8 cellular contexts compared by ENCODE assay signal in the genomic region with DNA sequence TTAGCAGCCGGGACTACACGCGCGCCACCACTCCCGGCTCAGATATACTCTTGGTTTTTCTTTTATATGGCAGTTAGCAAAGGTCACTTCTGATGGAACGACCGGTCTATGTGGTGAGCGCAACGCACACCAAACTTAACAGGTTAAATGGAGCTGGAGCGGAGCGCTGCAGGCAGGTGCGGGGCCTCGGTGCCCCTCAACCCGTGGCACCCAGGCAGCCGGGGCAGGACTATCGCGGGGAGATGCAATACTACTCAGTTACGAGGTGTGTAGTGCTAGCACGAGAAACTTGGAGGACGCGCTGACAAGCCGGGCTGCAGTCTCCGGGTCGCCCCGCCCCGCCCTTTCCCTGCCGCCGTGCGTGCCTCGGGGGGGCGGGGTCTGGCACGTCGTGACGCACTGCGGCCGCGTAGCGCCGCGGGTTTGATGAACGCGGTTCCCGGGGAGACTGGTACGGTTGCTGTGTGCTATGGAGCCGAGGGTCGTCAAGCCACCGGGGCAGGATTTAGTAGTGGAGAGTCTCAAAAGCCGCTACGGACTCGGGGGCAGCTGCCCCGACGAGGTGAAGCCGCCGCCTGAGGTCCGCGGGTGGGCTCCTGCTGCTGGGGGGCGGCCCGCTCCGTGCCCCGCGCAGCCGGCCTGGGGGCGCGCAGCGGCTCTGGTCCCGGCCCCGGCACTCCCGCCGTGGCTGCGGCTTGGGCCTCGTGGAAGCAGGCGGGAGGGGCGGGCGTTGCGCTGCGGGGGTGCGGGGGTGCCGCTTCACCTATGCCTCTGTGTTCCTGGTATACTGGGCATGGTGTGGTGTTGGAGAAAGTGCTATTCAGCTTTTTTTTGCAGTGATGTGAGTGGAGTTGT. TPM values are rescaled to one million over a fixed set of nuclear protein-coding genes. Genes with fewer than 3 reads are reported as not detected.
A peak's percentile ranks its signal among the peaks of the same experiment; 100 is the strongest.
DNase-seq lines count a peak whose midpoint lies in the region; ATAC-seq, FAIRE-seq and TF ChIP-seq lines count a peak whose summit lies in the region.

A gene with protein sequence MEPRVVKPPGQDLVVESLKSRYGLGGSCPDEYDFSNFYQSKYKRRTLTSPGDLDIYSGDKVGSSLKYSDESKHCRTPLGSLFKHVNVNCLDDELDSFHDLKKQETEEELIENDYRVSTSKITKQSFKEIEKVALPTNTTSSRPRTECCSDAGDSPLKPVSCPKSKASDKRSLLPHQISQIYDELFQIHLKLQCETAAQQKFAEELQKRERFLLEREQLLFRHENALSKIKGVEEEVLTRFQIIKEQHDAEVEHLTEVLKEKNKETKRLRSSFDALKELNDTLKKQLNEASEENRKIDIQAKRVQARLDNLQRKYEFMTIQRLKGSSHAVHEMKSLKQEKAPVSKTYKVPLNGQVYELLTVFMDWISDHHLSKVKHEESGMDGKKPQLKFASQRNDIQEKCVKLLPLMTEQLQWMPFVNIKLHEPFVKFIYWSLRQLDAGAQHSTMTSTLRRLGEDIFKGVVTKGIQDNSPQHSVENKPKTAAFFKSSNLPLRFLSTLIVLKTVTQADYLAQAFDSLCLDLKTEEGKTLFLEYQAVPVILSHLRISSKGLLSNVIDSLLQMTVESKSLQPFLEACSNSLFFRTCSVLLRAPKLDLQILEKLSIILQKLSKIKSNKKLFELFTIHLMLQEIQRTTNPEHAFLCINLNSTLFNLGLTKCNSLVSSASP (plus strand): TSS at position 418 of the 855 bp plus-strand sequence. CDS start 52 bp downstream, at position 470.

- intact Hi-C loops in left cardiac atrium (cut with DNase I) (no loop called here), posterior vena cava (cut with DNase I) (no loop called here), upper lobe of right lung (cut with DNase I) (no loop called here)

- H3K27me3 ChIP-seq in upper lobe of right lung = no peaks in the 10 kb centered on the region

- peaks cover 21% of the 10 kb centered on the region for H3K4me1 Mint-ChIP-seq in activated naive CD8-positive, alpha-beta T cell treated with anti-CD3 and anti-CD28 coated beads, Interleukin-2, amount 50 U/mL, for 24 hours

- H3K4me1 ChIP-seq in upper lobe of right lung = peaks cover 3% of the 10 kb centered on the region

- TF ChIP-seq POLR2A in GM12891 (IDR thresholded peaks at IDR 0.05; ENCODE audit: low read depth, low read length) = peak; percentile 52; the same call in 1 of the 2 replicates

- TF ChIP-seq CTCF in upper lobe of right lung (IDR thresholded peaks at IDR 0.05) = no peak

- H3K36me3 Mint-ChIP-seq in activated naive CD8-positive, alpha-beta T cell treated with anti-CD3 and anti-CD28 coated beads, Interleukin-2, amount 50 U/mL, for 24 hours (ENCODE audit: low read depth) = peaks cover 30% of the 10 kb centered on the region

- H3K27me3 Mint-ChIP-seq in activated naive CD8-positive, alpha-beta T cell treated with anti-CD3 and anti-CD28 coated beads, Interleukin-2, amount 50 U/mL, for 24 hours = no peaks in the 10 kb centered on the region

- peak within 1 kb of the TSS; percentile 65 for H3K4me3 ChIP-seq in upper lobe of right lung

- no peaks in the 10 kb centered on the region for H3K9me3 Mint-ChIP-seq in activated naive CD8-positive, alpha-beta T cell treated with anti-CD3 and anti-CD28 coated beads, Interleukin-2, amount 50 U/mL, for 24 hours

- peak within 1 kb of the TSS; percentile 96 for H3K4me3 Mint-ChIP-seq in activated naive CD8-positive, alpha-beta T cell treated with anti-CD3 and anti-CD28 coated beads, Interleukin-2, amount 50 U/mL, for 24 hours

- H3K9me3 ChIP-seq in upper lobe of right lung = no peaks in the 10 kb centered on the region

- peak; percentile 100 for FAIRE-seq in GM12891 (lab: Jason Lieb, UNC)

- peak within 1 kb of the TSS; percentile 96 for H3K27ac Mint-ChIP-seq in activated naive CD8-positive, alpha-beta T cell treated with anti-CD3 and anti-CD28 coated beads, Interleukin-2, amount 50 U/mL, for 24 hours

- peak; percentile 84 for DNase-seq in GM12891 (ENCODE audit: insufficient read length, low spot score)
- DNase-seq in NCI-H128 (lab: John Stamatoyannopoulos, UW; ENCODE audit: unreplicated experiment) = peak; percentile 84
- peak; percentile 87 for DNase-seq in T follicular helper cell (ENCODE audit: low read depth)
- DNase-seq in activated naive CD8-positive, alpha-beta T cell treated with anti-CD3 and anti-CD28 coated beads, Interleukin-2, amount 50 U/mL, for 24 hours = peak; percentile 94
- DNase-seq in left cardiac atrium = peak; percentile 93
- DNase-seq in posterior vena cava (ENCODE audit: low spot score) = peak; percentile 96
- DNase-seq in upper lobe of right lung = peak; percentile 95

- peaks cover 30% of the 10 kb centered on the region for H3K36me3 ChIP-seq in upper lobe of right lung

- ATAC-seq in HG02759 (IDR thresholded peaks at IDR 0.05; ENCODE audit: unreplicated experiment) (peak; percentile 97), left cardiac atrium (peak; percentile 99), upper lobe of right lung (peak; percentile 100)
- peak; percentile 98 for ATAC-seq in activated naive CD8-positive, alpha-beta T cell treated with anti-CD3 and anti-CD28 coated beads, Interleukin-2, amount 50 U/mL, for 24 hours

- peak within 1 kb of the TSS; percentile 58 for H3K27ac ChIP-seq in upper lobe of right lung

TF ChIP-seq in GM12891, 5 proteins besides CTCF, POLR2A, EP300 and RAD21:
- TF ChIP-seq POLR2AphosphoS5 (IDR thresholded peaks at IDR 0.05; ENCODE audit: low read depth, low read length) (peak; percentile 74), TAF1 (IDR thresholded peaks at IDR 0.05; ENCODE audit: low read depth, low read length) (no peak), POU2F2 (IDR thresholded peaks at IDR 0.05; ENCODE audit: low read depth, low read length) (no peak)

RNA-seq across cellular contexts. Expression of the gene that starts here (rescaled TPM):
- 4.6 TPM for polyA plus RNA-seq in GM12891 (2012; ENCODE audit: low read depth, missing spikeins)
- total RNA-seq in left cardiac atrium (1 to 10 TPM; 1.6 to 2.0 TPM), posterior vena cava (1 to 10 TPM; 2.3 to 2.8 TPM), upper lobe of right lung (2.9 TPM)

Comparison
In these comparisons a context has a peak if more than half of its experiments do, and no peak if none do; other contexts are left out.
1. Peak in every context shown above with its lines: DNase-seq, ATAC-seq, H3K4me3 ChIP-seq and H3K27ac ChIP-seq.